ENCODE assay signal across 22 cellular contexts in the genomic region with DNA sequence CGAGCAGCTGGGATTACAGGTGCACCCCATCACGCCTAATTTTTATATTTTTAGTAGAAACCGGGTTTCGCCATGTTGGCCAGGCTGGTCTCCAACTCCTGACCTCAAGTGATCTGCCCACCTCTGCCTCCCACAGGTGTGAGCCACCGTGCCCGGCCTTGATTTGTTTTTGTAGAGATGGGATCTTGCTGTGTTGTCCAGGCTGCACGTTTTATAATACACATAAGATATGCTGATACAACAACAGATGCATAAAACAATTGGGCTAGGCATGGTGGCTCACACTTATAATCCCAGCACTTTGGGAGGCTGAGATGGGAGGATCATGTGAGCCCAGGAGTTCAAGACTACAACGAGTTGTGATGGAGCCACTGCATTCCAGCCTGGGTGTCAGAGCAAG.
"Had no signal": no experiment of that assay in that cellular context is flagged by ENCODE, and none has a peak within 500 bp of the region (broad histone marks: within the 10 kb centered on the region; RNA-seq: fewer than 3 reads in every experiment).

No MANE protein-coding gene starts in this region.

- H3K27ac ChIP-seq: KMS-11, SJCRH30 had no signal

- H3K9me3 ChIP-seq: SJCRH30 had no signal

- H3K4me3 ChIP-seq: SJCRH30 had no signal

- ATAC-seq: Panc1, PC-3, Right ventricle myocardium inferior, SK-N-SH treated with all-trans-retinoic acid at 6 μM for 48 hours had no signal

- DNase-seq: IMR-90, Kasumi-1, MM.1S, NCI-H1092 treated with DMSO at 0.1 percent for 48 hours, NCI-H1436, NCI-H187, NCI-H2029, NCI-H2081 treated with DMSO at 0.1 percent for 48 hours, NCI-H2171, NCI-H226, NCI-H446, NCI-H510A, NCI-H524 treated with DMSO at 0.1 percent for 48 hours, NCI-H69, NCI-H774, PC-3, SHP77 treated with DMSO at 0.1 percent for 48 hours, SJCRH30 had no signal

- H3K27me3 ChIP-seq: SJCRH30 had no signal
